1 cellular context compared by ENCODE assay signal in the genomic region with DNA sequence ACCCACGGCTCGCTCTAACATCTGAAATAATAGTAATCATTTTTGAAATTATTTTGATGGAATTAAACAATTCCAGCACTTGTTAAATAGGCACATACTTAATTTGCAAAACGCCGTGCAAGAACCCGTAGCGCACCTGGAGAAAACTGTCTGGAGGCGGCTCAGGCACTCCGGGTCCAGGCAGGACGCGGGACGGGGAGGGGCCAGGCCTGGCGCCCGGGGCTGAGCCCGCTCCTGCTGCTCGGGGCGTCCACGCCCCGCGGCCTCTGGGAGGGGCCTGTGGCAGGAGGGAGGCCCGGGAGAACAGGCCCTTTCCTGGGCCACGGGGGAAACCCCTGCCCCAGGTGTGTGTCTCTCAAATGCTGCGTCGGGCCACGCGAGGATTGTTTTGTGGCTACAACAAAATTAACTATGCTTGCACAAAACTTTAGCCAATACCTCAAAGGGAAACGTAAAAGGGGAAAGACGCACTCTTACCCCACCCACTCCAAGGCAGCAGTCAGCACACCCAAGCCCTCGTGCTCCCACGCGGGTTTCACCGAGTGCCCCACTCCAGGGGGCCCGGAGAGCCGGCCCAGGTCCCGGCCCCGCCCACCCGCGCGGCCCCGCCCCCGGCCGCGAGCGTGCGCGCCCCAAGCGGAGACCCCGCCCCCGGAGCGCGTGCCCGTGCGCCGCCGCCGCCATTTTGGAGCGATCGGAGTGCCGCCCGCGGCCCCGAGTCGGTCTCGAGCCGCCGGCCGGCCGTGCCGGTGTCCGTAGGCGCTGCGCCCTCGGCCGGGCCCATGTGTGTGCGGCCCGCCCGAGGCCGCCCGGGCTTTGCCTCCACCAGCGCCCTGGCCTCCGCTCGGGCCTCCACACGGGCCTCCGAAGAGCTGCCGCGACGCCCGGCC.
A peak's percentile ranks its signal among the peaks of the same experiment; 100 is the strongest.
TF ChIP-seq lines count a peak whose summit lies in the region.

Gene PPP6R2 (plus strand): TSS at position 677 of the 890 bp plus-strand sequence. CDS start 50,582 bp downstream, outside the sequence.

TF ChIP-seq in K562, 482 proteins besides CTCF, POLR2A, EP300 and RAD21 (continued from another document and continues in another):
- TF ChIP-seq CCAR2 (IDR thresholded peaks at IDR 0.05; ENCODE audit: low read depth, low read length) (no peak), TCFL5 (CRISPR knock-in tag; conservative IDR thresholded peaks at IDR 0.05) (no peak), ZFP30 (CRISPR knock-in tag; IDR thresholded peaks at IDR 0.05; ENCODE audit: borderline replicate concordance) (no peak), FIP1L1 (IDR thresholded peaks at IDR 0.05; ENCODE audit: low read depth, low read length, poor library complexity, severe bottlenecking) (no peak), ZNF184 (CRISPR knock-in tag; IDR thresholded peaks at IDR 0.05) (no peak), DIDO1 (tag; IDR thresholded peaks at IDR 0.05; ENCODE audit: low read depth) (no peak), THAP12 (CRISPR knock-in tag; IDR thresholded peaks at IDR 0.05) (no peak), KDM5B (IDR thresholded peaks at IDR 0.05; ENCODE audit: insufficient replicate concordance, low read depth, low read length) (peak; percentile 41), MAZ (CRISPR knock-in tag; conservative IDR thresholded peaks at IDR 0.05 in 1 of 2, IDR thresholded peaks at IDR 0.05 in 1 of 2) (peak in 1 of 2 experiments; percentile 53; a peak in 2 of 4 replicates), KHSRP (IDR thresholded peaks at IDR 0.05) (no peak), SMARCE1 (IDR thresholded peaks at IDR 0.05) (no peak), ZNF146 (CRISPR knock-in tag; IDR thresholded peaks at IDR 0.05; ENCODE audit: unreplicated experiment) (no peak), NCOA1 (IDR thresholded peaks at IDR 0.05; ENCODE audit: low read depth) (no peak), MCM3 (IDR thresholded peaks at IDR 0.05) (no peak), CBFA2T3 (IDR thresholded peaks at IDR 0.05) (no peak), SUPT5H (IDR thresholded peaks at IDR 0.05) (no peak), PHF8 (IDR thresholded peaks at IDR 0.05; ENCODE audit: borderline replicate concordance, low read length) (peak; percentile 75; the same call in 1 of the 2 replicates), CHD1 (IDR thresholded peaks at IDR 0.05; ENCODE audit: low read length) (peak; percentile 47), ZBED1 (IDR thresholded peaks at IDR 0.05) (no peak), ZBTB2 (IDR thresholded peaks at IDR 0.05) (0 out of 2 replicates have a peak, but pooled peaks have one; percentile 31), HSF4 (CRISPR knock-in tag; IDR thresholded peaks at IDR 0.05; ENCODE audit: borderline replicate concordance) (no peak), FOXM1 (IDR thresholded peaks at IDR 0.05; ENCODE audit: low read depth) (no peak), FOXM1 (CRISPR knock-in tag; IDR thresholded peaks at IDR 0.05; ENCODE audit: low read depth) (no peak), MCM5 (IDR thresholded peaks at IDR 0.05; ENCODE audit: low read depth) (no peak), RBFOX2 (IDR thresholded peaks at IDR 0.05; ENCODE audit: low read depth, low read length) (peak; percentile 74), CREBBP (IDR thresholded peaks at IDR 0.05; ENCODE audit: low read depth, low read length) (no peak), BRF1 (IDR thresholded peaks at IDR 0.05; ENCODE audit: borderline replicate concordance, extremely low read depth, insufficient read length) (no peak), PBX2 (CRISPR knock-in tag; IDR thresholded peaks at IDR 0.05; ENCODE audit: low read depth) (no peak), PBX2 (tag; conservative IDR thresholded peaks at IDR 0.05; ENCODE audit: low read depth) (no peak), TFE3 (CRISPR knock-in tag; IDR thresholded peaks at IDR 0.05) (no peak)
- TF ChIP-seq, protein P1, sequence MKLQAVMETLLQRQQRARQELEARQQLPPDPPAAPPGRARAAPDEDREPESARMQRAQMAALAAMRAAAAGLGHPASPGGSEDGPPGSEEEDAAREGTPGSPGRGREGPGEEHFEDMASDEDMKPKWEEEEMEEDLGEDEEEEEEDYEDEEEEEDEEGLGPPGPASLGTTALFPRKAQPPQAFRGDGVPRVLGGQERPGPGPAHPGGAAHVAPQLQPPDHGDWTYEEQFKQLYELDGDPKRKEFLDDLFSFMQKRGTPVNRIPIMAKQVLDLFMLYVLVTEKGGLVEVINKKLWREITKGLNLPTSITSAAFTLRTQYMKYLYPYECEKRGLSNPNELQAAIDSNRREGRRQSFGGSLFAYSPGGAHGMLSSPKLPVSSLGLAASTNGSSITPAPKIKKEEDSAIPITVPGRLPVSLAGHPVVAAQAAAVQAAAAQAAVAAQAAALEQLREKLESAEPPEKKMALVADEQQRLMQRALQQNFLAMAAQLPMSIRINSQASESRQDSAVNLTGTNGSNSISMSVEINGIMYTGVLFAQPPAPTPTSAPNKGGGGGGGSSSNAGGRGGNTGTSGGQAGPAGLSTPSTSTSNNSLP (IDR thresholded peaks at IDR 0.05; ENCODE audit: borderline replicate concordance, low read depth, low read length): no peak
- TF ChIP-seq, protein P2, sequence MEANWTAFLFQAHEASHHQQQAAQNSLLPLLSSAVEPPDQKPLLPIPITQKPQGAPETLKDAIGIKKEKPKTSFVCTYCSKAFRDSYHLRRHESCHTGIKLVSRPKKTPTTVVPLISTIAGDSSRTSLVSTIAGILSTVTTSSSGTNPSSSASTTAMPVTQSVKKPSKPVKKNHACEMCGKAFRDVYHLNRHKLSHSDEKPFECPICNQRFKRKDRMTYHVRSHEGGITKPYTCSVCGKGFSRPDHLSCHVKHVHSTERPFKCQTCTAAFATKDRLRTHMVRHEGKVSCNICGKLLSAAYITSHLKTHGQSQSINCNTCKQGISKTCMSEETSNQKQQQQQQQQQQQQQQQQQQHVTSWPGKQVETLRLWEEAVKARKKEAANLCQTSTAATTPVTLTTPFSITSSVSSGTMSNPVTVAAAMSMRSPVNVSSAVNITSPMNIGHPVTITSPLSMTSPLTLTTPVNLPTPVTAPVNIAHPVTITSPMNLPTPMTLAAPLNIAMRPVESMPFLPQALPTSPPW (CRISPR knock-in tag; IDR thresholded peaks at IDR 0.05): peak; percentile 54
- TF ChIP-seq, protein P3, sequence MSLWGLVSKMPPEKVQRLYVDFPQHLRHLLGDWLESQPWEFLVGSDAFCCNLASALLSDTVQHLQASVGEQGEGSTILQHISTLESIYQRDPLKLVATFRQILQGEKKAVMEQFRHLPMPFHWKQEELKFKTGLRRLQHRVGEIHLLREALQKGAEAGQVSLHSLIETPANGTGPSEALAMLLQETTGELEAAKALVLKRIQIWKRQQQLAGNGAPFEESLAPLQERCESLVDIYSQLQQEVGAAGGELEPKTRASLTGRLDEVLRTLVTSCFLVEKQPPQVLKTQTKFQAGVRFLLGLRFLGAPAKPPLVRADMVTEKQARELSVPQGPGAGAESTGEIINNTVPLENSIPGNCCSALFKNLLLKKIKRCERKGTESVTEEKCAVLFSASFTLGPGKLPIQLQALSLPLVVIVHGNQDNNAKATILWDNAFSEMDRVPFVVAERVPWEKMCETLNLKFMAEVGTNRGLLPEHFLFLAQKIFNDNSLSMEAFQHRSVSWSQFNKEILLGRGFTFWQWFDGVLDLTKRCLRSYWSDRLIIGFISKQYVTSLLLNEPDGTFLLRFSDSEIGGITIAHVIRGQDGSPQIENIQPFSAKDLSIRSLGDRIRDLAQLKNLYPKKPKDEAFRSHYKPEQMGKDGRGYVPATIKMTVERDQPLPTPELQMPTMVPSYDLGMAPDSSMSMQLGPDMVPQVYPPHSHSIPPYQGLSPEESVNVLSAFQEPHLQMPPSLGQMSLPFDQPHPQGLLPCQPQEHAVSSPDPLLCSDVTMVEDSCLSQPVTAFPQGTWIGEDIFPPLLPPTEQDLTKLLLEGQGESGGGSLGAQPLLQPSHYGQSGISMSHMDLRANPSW (CRISPR knock-in tag; IDR thresholded peaks at IDR 0.05): no peak
- TF ChIP-seq, protein P4, sequence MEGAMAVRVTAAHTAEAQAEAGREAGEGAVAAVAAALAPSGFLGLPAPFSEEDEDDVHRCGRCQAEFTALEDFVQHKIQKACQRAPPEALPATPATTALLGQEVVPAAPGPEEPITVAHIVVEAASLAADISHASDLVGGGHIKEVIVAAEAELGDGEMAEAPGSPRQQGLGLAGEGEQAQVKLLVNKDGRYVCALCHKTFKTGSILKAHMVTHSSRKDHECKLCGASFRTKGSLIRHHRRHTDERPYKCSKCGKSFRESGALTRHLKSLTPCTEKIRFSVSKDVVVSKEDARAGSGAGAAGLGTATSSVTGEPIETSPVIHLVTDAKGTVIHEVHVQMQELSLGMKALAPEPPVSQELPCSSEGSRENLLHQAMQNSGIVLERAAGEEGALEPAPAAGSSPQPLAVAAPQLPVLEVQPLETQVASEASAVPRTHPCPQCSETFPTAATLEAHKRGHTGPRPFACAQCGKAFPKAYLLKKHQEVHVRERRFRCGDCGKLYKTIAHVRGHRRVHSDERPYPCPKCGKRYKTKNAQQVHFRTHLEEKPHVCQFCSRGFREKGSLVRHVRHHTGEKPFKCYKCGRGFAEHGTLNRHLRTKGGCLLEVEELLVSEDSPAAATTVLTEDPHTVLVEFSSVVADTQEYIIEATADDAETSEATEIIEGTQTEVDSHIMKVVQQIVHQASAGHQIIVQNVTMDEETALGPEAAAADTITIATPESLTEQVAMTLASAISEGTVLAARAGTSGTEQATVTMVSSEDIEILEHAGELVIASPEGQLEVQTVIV (CRISPR knock-in tag; IDR thresholded peaks at IDR 0.05; ENCODE audit: borderline replicate concordance): no peak
